In genomic region chr3:13947912-13948311, GRCh38 we compare ENCODE assay signal across 18 cellular contexts.
DNase-seq lines count a peak whose midpoint lies in the region; ATAC-seq, FAIRE-seq and TF ChIP-seq lines count a peak whose summit lies in the region.
"Had no signal": no experiment of that assay in that cellular context is flagged by ENCODE, and none has a peak within 500 bp of the region (broad histone marks: within the 10 kb centered on the region; RNA-seq: fewer than 3 reads in every experiment).

No MANE protein-coding gene starts in this region.

- no peak for TF ChIP-seq CTCF in cardiac muscle cell (IDR thresholded peaks at IDR 0.05; ENCODE audit: low read depth, low read length)
- TF ChIP-seq CTCF in right atrium auricular region (IDR thresholded peaks at IDR 0.05), result no peak
- TF ChIP-seq CTCF in endodermal cell (conservative IDR thresholded peaks at IDR 0.05), result no peak
- TF ChIP-seq CTCF in kidney (IDR thresholded peaks at IDR 0.05; ENCODE audit: borderline replicate concordance, extremely low read depth, insufficient read depth), result no peak
- TF ChIP-seq CTCF in testis (IDR thresholded peaks at IDR 0.05), result no peak

- DNase-seq in cardiac muscle cell (ENCODE audit: low read depth in 1 of 2, low spot score in 1 of 2) (peak in 1 of 2 donors; percentile 4), right atrium auricular region (ENCODE audit: low spot score) (no peak), endodermal cell (peak; percentile 81), kidney (peak; percentile 26), testis (peak; percentile 47), NCI-H1436 treated with DMSO at 0.1 percent for 48 hours (lab: John Stamatoyannopoulos, UW) (no peak)
- DNase-seq: 8988T; CD4-positive, CD25-positive, alpha-beta regulatory T cell; DMS53; GF-D8; GM23248; IMR-90 had no signal

- H3K9ac ChIP-seq in endodermal cell (ENCODE audit: extremely low read depth, low read length, poor library complexity, severe bottlenecking) (peak overlapping the region; percentile 66), kidney (ENCODE audit: low read length in 2 of 2) (no peak overlapping the region)
- H3K9ac ChIP-seq: BLaER1 treated with 17β-estradiol and CSF1 and Interleukin-3, amounts not matched to agents 10 nM and 100 nM; GM23248 had no signal

- peaks cover 33% of the 10 kb centered on the region for H3K36me3 Mint-ChIP-seq in endodermal cell (ENCODE audit: low read depth)
- H3K36me3 Mint-ChIP-seq: CD4-positive, CD25-positive, alpha-beta regulatory T cell had no signal

- H3K27ac ChIP-seq in cardiac muscle cell (peak overlapping the region; percentile 12), right atrium auricular region (no peak overlapping the region), endodermal cell (ENCODE audit: low read depth, low read length) (peak overlapping the region; percentile 51), kidney (ENCODE audit: low read depth in 2 of 2, low read length in 2 of 2) (no peak overlapping the region), testis (no peak overlapping the region)
- H3K27ac ChIP-seq: BLaER1 treated with 17β-estradiol and CSF1 and Interleukin-3, amounts not matched to agents 10 nM and 100 nM; GM23248 had no signal

- FAIRE-seq in kidney (lab: Jason Lieb, UNC), result no peak
- FAIRE-seq: GM18507, HTR-8/SVneo had no signal

- H3K9me3 ChIP-seq in cardiac muscle cell (ENCODE audit: low read depth) (no peaks in the 10 kb centered on the region), right atrium auricular region (peaks cover 0 to 37% of the 10 kb centered on the region in 2 donors), endodermal cell (ENCODE audit: control insufficient read depth, low read length) (peaks cover 55% of the 10 kb centered on the region), kidney (ENCODE audit: control insufficient read depth in 1 of 2, low read length in 2 of 2) (peaks cover 4 to 11% of the 10 kb centered on the region in 2 donors), testis (no peaks in the 10 kb centered on the region)
- H3K9me3 ChIP-seq: HAP-1 had no signal

- H3K4me1 Mint-ChIP-seq in endodermal cell, result peaks cover 52% of the 10 kb centered on the region
- H3K4me1 Mint-ChIP-seq: CD4-positive, CD25-positive, alpha-beta regulatory T cell had no signal

- peaks cover 8% of the 10 kb centered on the region for H3K27me3 Mint-ChIP-seq in endodermal cell (ENCODE audit: insufficient read depth)

- no peaks in the 10 kb centered on the region for H3K27me3 ChIP-seq in cardiac muscle cell
- no peaks in the 10 kb centered on the region for H3K27me3 ChIP-seq in right atrium auricular region
- H3K27me3 ChIP-seq in endodermal cell (ENCODE audit: control insufficient read depth, insufficient read depth, low read length, poor library complexity, severe bottlenecking), result no peaks in the 10 kb centered on the region
- H3K27me3 ChIP-seq in testis, result no peaks in the 10 kb centered on the region
- H3K27me3 ChIP-seq: BLaER1 treated with 17β-estradiol and CSF1 and Interleukin-3, amounts not matched to agents 10 nM and 100 nM had no signal

- H3K36me3 ChIP-seq in cardiac muscle cell, result no peaks in the 10 kb centered on the region
- no peaks in the 10 kb centered on the region for H3K36me3 ChIP-seq in right atrium auricular region
- H3K36me3 ChIP-seq in endodermal cell (ENCODE audit: control insufficient read depth, insufficient read depth, low read length), result no peaks in the 10 kb centered on the region
- H3K36me3 ChIP-seq in kidney (ENCODE audit: control insufficient read depth in 1 of 2, insufficient read depth in 2 of 2, low read length in 2 of 2), result no peaks in the 10 kb centered on the region
- H3K36me3 ChIP-seq in testis (ENCODE audit: low read depth, missing control alignments), result no peaks in the 10 kb centered on the region
- H3K36me3 ChIP-seq: BLaER1 treated with 17β-estradiol and CSF1 and Interleukin-3, amounts not matched to agents 10 nM and 100 nM; HAP-1 had no signal

- H3K27ac Mint-ChIP-seq in endodermal cell, result peak overlapping the region; percentile 95
- H3K27ac Mint-ChIP-seq: CD4-positive, CD25-positive, alpha-beta regulatory T cell had no signal

- TF ChIP-seq POLR2A in testis (IDR thresholded peaks at IDR 0.05), result no peak

- ATAC-seq in HG03439 (IDR thresholded peaks at IDR 0.05; ENCODE audit: unreplicated experiment) (no peak), HG02938 (IDR thresholded peaks at IDR 0.05; ENCODE audit: unreplicated experiment) (no peak)

- 20 to 34% methylated on average over 5 to 8 of the region's 8 CpGs for WGBS in endodermal cell (ENCODE audit: insufficient coverage in 1 of 2, insufficient read length in 1 of 2), 2 experiments
- WGBS in testis, 2 donors, result 55 to 61% methylated on average over 8 of the region's 8 CpGs

- intact Hi-C loops in kidney (cut with DNase I), result no loop called here
- intact Hi-C loops in testis (cut with DNase I; ENCODE audit: low total_unique reads), result no loop called here

- peak overlapping the region; percentile 50 for H3K4me3 Mint-ChIP-seq in endodermal cell
- H3K4me3 Mint-ChIP-seq: CD4-positive, CD25-positive, alpha-beta regulatory T cell had no signal

- peaks cover 14% of the 10 kb centered on the region for H3K4me1 ChIP-seq in cardiac muscle cell (ENCODE audit: low read depth)
- no peaks in the 10 kb centered on the region for H3K4me1 ChIP-seq in right atrium auricular region
- H3K4me1 ChIP-seq in endodermal cell (ENCODE audit: control insufficient read depth, insufficient read depth, low read length), result peaks cover 21% of the 10 kb centered on the region
- no peaks in the 10 kb centered on the region for H3K4me1 ChIP-seq in kidney (ENCODE audit: control insufficient read depth in 1 of 2, insufficient read depth in 1 of 2, low read depth in 1 of 2, low read length in 2 of 2)
- H3K4me1 ChIP-seq in testis, result no peaks in the 10 kb centered on the region

- H3K4me3 ChIP-seq in cardiac muscle cell, result no peak overlapping the region
- H3K4me3 ChIP-seq in right atrium auricular region, result no peak overlapping the region
- peak overlapping the region; percentile 77 for H3K4me3 ChIP-seq in endodermal cell (ENCODE audit: low read length)
- H3K4me3 ChIP-seq in kidney (ENCODE audit: low read length in 2 of 2), result no peak overlapping the region
- no peak overlapping the region for H3K4me3 ChIP-seq in testis
- H3K4me3 ChIP-seq: BLaER1 treated with 17β-estradiol and CSF1 and Interleukin-3, amounts not matched to agents 10 nM and 100 nM; GM23248; HAP-1 had no signal

- H3K9me3 Mint-ChIP-seq in endodermal cell, result peaks cover 59% of the 10 kb centered on the region

Comparison
In these comparisons a context has a peak if more than half of its experiments do, and no peak if none do; other contexts are left out.
1. H3K27ac ChIP-seq: peak in cardiac muscle cell (single experiment) and endodermal cell (single experiment); none in right atrium auricular region (0 of 2), kidney (0 of 2) and testis (0 of 2).
2. DNase-seq: peak in endodermal cell (single experiment), kidney (single experiment) and testis (single experiment); none in right atrium auricular region (single experiment) and NCI-H1436 treated with DMSO at 0.1 percent for 48 hours (single experiment).